In the genomic region with DNA sequence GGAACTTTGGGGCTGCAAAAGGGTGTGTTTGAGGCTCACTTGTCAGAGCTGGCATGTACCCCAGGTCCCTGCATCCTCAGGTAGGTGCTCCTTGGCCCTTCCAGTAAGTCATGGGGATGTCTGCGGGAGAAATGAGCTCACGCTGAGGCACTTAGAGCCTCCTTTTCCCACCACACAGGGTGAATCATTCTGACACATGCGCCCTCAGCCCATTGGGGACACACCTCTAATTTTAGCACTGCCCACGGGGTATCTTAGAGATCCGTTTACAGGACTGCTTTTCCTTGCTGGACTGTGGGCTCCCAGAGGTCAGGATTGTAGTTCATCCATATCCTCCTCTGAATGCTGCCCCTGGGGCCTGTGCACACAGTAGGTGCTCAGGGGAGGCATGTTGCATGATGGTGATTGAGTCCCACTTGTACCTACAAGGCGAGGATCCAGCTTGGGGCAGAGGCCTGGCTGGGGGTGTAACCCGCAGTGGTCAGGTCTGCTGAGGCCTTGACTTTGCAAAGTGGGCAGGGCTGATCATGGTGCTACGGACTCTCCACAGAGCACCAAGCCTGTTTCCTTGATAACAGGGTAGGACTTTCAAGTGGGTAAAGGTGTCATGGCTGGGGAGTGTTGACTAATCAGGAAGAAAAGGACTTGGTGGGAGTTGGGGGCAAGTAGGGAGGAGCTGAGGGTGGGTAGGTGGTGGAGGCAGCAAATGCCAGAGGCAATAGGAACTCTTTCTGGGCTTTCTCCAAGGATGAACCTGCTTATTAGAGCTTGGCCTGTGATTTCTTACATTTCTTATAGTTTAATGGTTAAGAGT, we compare ENCODE assay signal across 16 cellular contexts. TPM values are rescaled to one million over a fixed set of nuclear protein-coding genes. Genes with fewer than 3 reads are reported as not detected.
A peak's percentile ranks its signal among the peaks of the same experiment; 100 is the strongest.
DNase-seq lines count a peak whose midpoint lies in the region; ATAC-seq and TF ChIP-seq lines count a peak whose summit lies in the region.
"Had no signal": no experiment of that assay in that cellular context is flagged by ENCODE, and none has a peak within 500 bp of the region (broad histone marks: within the 10 kb centered on the region; RNA-seq: fewer than 3 reads in every experiment).

No MANE protein-coding gene starts in this region.

- H2BK12ac ChIP-seq in neuronal stem cell (ENCODE audit: low read length): no peak overlapping the region

- H3K27ac ChIP-seq in BLaER1 treated with 17β-estradiol and CSF1 and Interleukin-3, amounts not matched to agents 10 nM and 100 nM: peak overlapping the region in 5 of 11 experiments; percentile 32 to 85 (median 77); a peak in 6 of 22 replicates
- H3K27ac ChIP-seq in colonic mucosa (peak overlapping the region; percentile 90), neuronal stem cell (replicated peaks; ENCODE audit: low read length) (no peak overlapping the region)

- peak; percentile 53 for DNase-seq in HFFc6
- DNase-seq in colonic mucosa: no peak
- DNase-seq in neuronal stem cell (ENCODE audit: low spot score): no peak
- DNase-seq in NCI-H774 (lab: John Stamatoyannopoulos, UW): no peak
- DNase-seq: activated T-cell treated with anti-CD3 and anti-CD28 coated beads for 4 hours; CD4-positive, alpha-beta memory T cell; natural killer cell; NCI-H2081 treated with DMSO at 0.1 percent for 48 hours; T1000 had no signal

- H3K27me3 Mint-ChIP-seq in HFFc6 (ENCODE audit: insufficient read depth): peaks cover 4% of the 10 kb centered on the region
- H3K27me3 Mint-ChIP-seq: CD4-positive, alpha-beta memory T cell had no signal

- H3K4me1 ChIP-seq in BLaER1 treated with 17β-estradiol and CSF1 and Interleukin-3, amounts not matched to agents 10 nM and 100 nM: peaks cover 27 to 100% (median 87%) of the 10 kb centered on the region in 10 experiments
- peaks cover 24% of the 10 kb centered on the region for H3K4me1 ChIP-seq in colonic mucosa
- peaks cover 0 to 2% of the 10 kb centered on the region in 2 donors for H3K4me1 ChIP-seq in neuronal stem cell (ENCODE audit: control insufficient read depth in 2 of 2, insufficient read depth in 1 of 2, low read depth in 1 of 2, low read length in 2 of 2)

- H3K79me1 ChIP-seq in neuronal stem cell (ENCODE audit: low read depth, low read length): no peaks in the 10 kb centered on the region

- H3K4me2 ChIP-seq in BLaER1 treated with 17β-estradiol and CSF1 and Interleukin-3, amounts not matched to agents 10 nM and 100 nM: peak overlapping the region in 10 of 11 experiments; percentile 13 to 94 (median 77); a peak in 18 of 22 replicates
- H3K4me2 ChIP-seq in neuronal stem cell (ENCODE audit: insufficient read depth, low read length, poor library complexity, severe bottlenecking): no peak overlapping the region

- H3K36me3 Mint-ChIP-seq in HFFc6 (ENCODE audit: low read depth): no peaks in the 10 kb centered on the region
- H3K36me3 Mint-ChIP-seq: brain; CD4-positive, alpha-beta memory T cell; IgD-negative memory B cell; natural killer cell had no signal

- H3K27me3 ChIP-seq in BLaER1 treated with 17β-estradiol and CSF1 and Interleukin-3, amounts not matched to agents 10 nM and 100 nM: no peaks in the 10 kb centered on the region
- H3K27me3 ChIP-seq in colonic mucosa: no peaks in the 10 kb centered on the region
- H3K27me3 ChIP-seq in neuronal stem cell (ENCODE audit: control insufficient read depth in 3 of 3, insufficient read depth in 3 of 3, low read depth in 1 of 3, low read length in 3 of 3): peaks cover 0 to 20% (median 6%) of the 10 kb centered on the region in 3 experiments

- TF ChIP-seq CTCF in HFFc6 (IDR thresholded peaks at IDR 0.05): no peak
- no peak for TF ChIP-seq CTCF in colonic mucosa (IDR thresholded peaks at IDR 0.05)

- WGBS in neuronal stem cell (ENCODE audit: extremely low coverage in 2 of 2, insufficient read length in 2 of 2, insufficient replicate concordance in 1 of 2), 2 donors: no CpG with 5 or more reads among the region's 8 CpGs

- H3K9me3 Mint-ChIP-seq in HFFc6: no peaks in the 10 kb centered on the region
- H3K9me3 Mint-ChIP-seq: brain; CD4-positive, alpha-beta memory T cell; IgD-negative memory B cell; natural killer cell had no signal

- peak overlapping the region; percentile 49 for H3K27ac Mint-ChIP-seq in HFFc6
- H3K27ac Mint-ChIP-seq: CD4-positive, alpha-beta memory T cell; IgD-negative memory B cell; natural killer cell had no signal

- no peak overlapping the region for H2BK5ac ChIP-seq in neuronal stem cell (ENCODE audit: low read length)

- peak overlapping the region in 1 of 11 experiments; percentile 22; a peak in 1 of 22 replicates for H3K9ac ChIP-seq in BLaER1 treated with 17β-estradiol and CSF1 and Interleukin-3, amounts not matched to agents 10 nM and 100 nM
- H3K9ac ChIP-seq in colonic mucosa (ENCODE audit: low read depth in 2 of 2, low read length in 2 of 2) (no peak overlapping the region), neuronal stem cell (ENCODE audit: low read depth, low read length, poor library complexity) (no peak overlapping the region)

- H3K4me3 Mint-ChIP-seq in HFFc6: no peak overlapping the region
- H3K4me3 Mint-ChIP-seq: brain; CD4-positive, alpha-beta memory T cell; IgD-negative memory B cell; natural killer cell had no signal

- no peak overlapping the region for H2AK5ac ChIP-seq in neuronal stem cell (ENCODE audit: low read depth, low read length)

- no peak overlapping the region for H4K8ac ChIP-seq in neuronal stem cell (ENCODE audit: low read depth, low read length)

- H3K4me3 ChIP-seq in BLaER1 treated with 17β-estradiol and CSF1 and Interleukin-3, amounts not matched to agents 10 nM and 100 nM: no peak overlapping the region
- H3K4me3 ChIP-seq in colonic mucosa (no peak overlapping the region), neuronal stem cell (ENCODE audit: low read length in 2 of 2) (no peak overlapping the region)

- H2BK120ac ChIP-seq in neuronal stem cell (ENCODE audit: low read depth, low read length): no peak overlapping the region

- no peaks in the 10 kb centered on the region for H3K9me3 ChIP-seq in BLaER1 treated with 17β-estradiol and CSF1 and Interleukin-3, amounts not matched to agents 10 nM and 100 nM (replicated peaks in 1 of 11)
- no peaks in the 10 kb centered on the region for H3K9me3 ChIP-seq in colonic mucosa
- no peaks in the 10 kb centered on the region for H3K9me3 ChIP-seq in neuronal stem cell (replicated peaks in 1 of 2; ENCODE audit: control insufficient read depth in 2 of 2, insufficient read depth in 1 of 2, low read depth in 1 of 2, low read length in 2 of 2)

- H4K91ac ChIP-seq in neuronal stem cell (ENCODE audit: low read depth, low read length, poor library complexity): peak overlapping the region; percentile 10

- H3K14ac ChIP-seq in neuronal stem cell (ENCODE audit: low read length): no peak overlapping the region

- intact Hi-C loops in colonic mucosa (cut with DNase I): no loop called here

- H2AFZ ChIP-seq in neuronal stem cell (ENCODE audit: low read length): no peak overlapping the region

- H2BK15ac ChIP-seq in neuronal stem cell (ENCODE audit: low read length): no peak overlapping the region

- H3K4me1 Mint-ChIP-seq in HFFc6 (ENCODE audit: low read depth): peaks cover 43% of the 10 kb centered on the region

- ATAC-seq in HG03108 (IDR thresholded peaks at IDR 0.05; ENCODE audit: unreplicated experiment) (no peak), HG02981 (IDR thresholded peaks at IDR 0.05; ENCODE audit: unreplicated experiment) (no peak), GM18505 (IDR thresholded peaks at IDR 0.05; ENCODE audit: unreplicated experiment) (no peak)
- ATAC-seq: natural killer cell had no signal

- H3K18ac ChIP-seq in neuronal stem cell (ENCODE audit: low read length): peak overlapping the region; percentile 52

- H3K36me3 ChIP-seq in BLaER1 treated with 17β-estradiol and CSF1 and Interleukin-3, amounts not matched to agents 10 nM and 100 nM: peaks cover 0 to 18% (median 0%) of the 10 kb centered on the region in 11 experiments; a peak in 6 of 22 replicates
- H3K36me3 ChIP-seq in colonic mucosa: no peaks in the 10 kb centered on the region
- no peaks in the 10 kb centered on the region for H3K36me3 ChIP-seq in neuronal stem cell (replicated peaks in 1 of 2; ENCODE audit: control insufficient read depth in 2 of 2, insufficient read depth in 2 of 2, low read length in 2 of 2)

- H3K4ac ChIP-seq in neuronal stem cell (ENCODE audit: low read length): no peak overlapping the region

- H4K20me1 ChIP-seq in BLaER1 treated with 17β-estradiol and CSF1 and Interleukin-3, amounts not matched to agents 10 nM and 100 nM: no peaks in the 10 kb centered on the region

- TF ChIP-seq POLR2A in GM18505 (IDR thresholded peaks at IDR 0.05; ENCODE audit: borderline replicate concordance, extremely low read depth, insufficient read depth, insufficient read length): no peak

- no peak overlapping the region for H3K23ac ChIP-seq in neuronal stem cell (ENCODE audit: low read depth, low read length, poor library complexity)

RNA-seq across cellular contexts. Expression of a gene that starts 5.8 kb away (rescaled TPM):
- 1 to 10 TPM; 1.8 to 4.0 (median 2.1) TPM for total RNA-seq in HFFc6 (2021; fragmentation: NEBNext Ultra II Directional; extraction: Animal tissue kit (Norgen Biotek cat#: 25700))
- 100 to 1,000 TPM; 129 TPM for total RNA-seq in colonic mucosa
- polyA plus RNA-seq in neuronal stem cell (2013, experiment 1 of 2): 10.5 TPM
- polyA plus RNA-seq in neuronal stem cell (2013, experiment 2 of 2): 10.6 TPM
- polyA plus RNA-seq: IgD-negative memory B cell had no signal

RNA-seq across cellular contexts. Expression of a gene that starts 40.4 kb away (rescaled TPM):
- not detected for total RNA-seq in HFFc6 (2021; fragmentation: NEBNext Ultra II Directional; extraction: Animal tissue kit (Norgen Biotek cat#: 25700))
- 10 to 100 TPM in 1 of 2 donors, under 1 TPM in 1; 0.22 to 18.8 TPM for total RNA-seq in colonic mucosa
- not detected for polyA plus RNA-seq in neuronal stem cell (2013, experiment 1 of 2)
- polyA plus RNA-seq in neuronal stem cell (2013, experiment 2 of 2): not detected
- total RNA-seq: H1, natural killer cell had no signal

Comparison
In these comparisons a context has a peak if more than half of its experiments do, and no peak if none do; other contexts are left out.
1. RNA of a gene that starts 5.8 kb away (total RNA-seq): 129 TPM in colonic mucosa; 1.8 to 4.0 TPM in HFFc6; every median in the first group is over 10 times any median in the second.